In the genomic region with DNA sequence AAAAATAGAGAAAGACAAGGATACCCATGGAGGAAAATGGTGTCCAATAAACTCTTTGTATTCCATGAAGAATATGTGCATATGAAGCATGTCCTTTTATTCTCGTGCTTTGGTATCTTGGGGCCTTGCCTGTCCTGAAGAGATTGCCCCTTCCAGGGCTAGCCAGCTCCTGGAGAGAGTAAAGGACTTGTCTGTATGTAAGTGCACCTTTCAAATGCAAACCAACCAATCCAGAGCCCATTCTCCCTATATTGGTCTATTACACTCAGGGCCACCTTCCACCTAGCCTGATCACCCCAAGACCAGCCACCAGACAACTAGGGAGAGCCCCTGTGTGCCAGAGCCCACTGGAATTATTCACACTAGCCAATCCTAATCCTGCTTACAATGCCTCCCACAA, we compare ENCODE assay signal across 31 cellular contexts.
"Had no signal": no experiment of that assay in that cellular context is flagged by ENCODE, and none has a peak within 500 bp of the region (broad histone marks: within the 10 kb centered on the region; RNA-seq: fewer than 3 reads in every experiment).

No MANE protein-coding gene starts in this region.

- H3K4me3 ChIP-seq: breast epithelium, gastroesophageal sphincter, pancreas, prostate gland, skin epidermis, thyroid gland, upper lobe of left lung, vagina had no signal

- ATAC-seq: activated CD8-positive, alpha-beta T cell treated with anti-CD3 and anti-CD28 coated beads for 36 hours; activated naive CD4-positive, alpha-beta T cell treated with anti-CD3 and anti-CD28 coated beads, Interleukin-2, amount 50 U/mL, for 72 hours; gastroesophageal sphincter; left cardiac atrium; left ventricle myocardium superior; naive thymus-derived CD4-positive, alpha-beta T cell; pancreas; sciatic nerve; stimulated activated naive CD8-positive, alpha-beta T cell treated with anti-CD3 and anti-CD28 coated beads, Interleukin-15, amount 100 ng/mL, for 72 hours; T-helper 17 cell had no signal

- H3K4me1 Mint-ChIP-seq: central memory CD8-positive, alpha-beta T cell; stimulated activated naive CD8-positive, alpha-beta T cell treated with anti-CD3 and anti-CD28 coated beads, Interleukin-15, amount 100 ng/mL, for 72 hours; T-helper 17 cell had no signal

- H3K4me1 ChIP-seq: breast epithelium, pancreas, prostate gland, thyroid gland, vagina had no signal

- H3K9me3 ChIP-seq: breast epithelium, gastroesophageal sphincter, pancreas, prostate gland, thyroid gland, upper lobe of left lung, vagina had no signal

- DNase-seq: activated CD4-positive, alpha-beta T cell treated with anti-CD3 and anti-CD28 coated beads, Interleukin-2, amount 50 U/mL, for 1 hour; activated CD8-positive, alpha-beta T cell treated with anti-CD3 and anti-CD28 coated beads for 36 hours; activated naive CD4-positive, alpha-beta T cell; activated T-cell treated with anti-CD3 and anti-CD28 coated beads, Interleukin-2, amount 50 U/mL, for 48 hours; dermis blood vessel endothelial cell; effector memory CD4-positive, alpha-beta T cell; head of caudate nucleus; hippocampal formation; left cardiac atrium; left ventricle myocardium superior; naive thymus-derived CD4-positive, alpha-beta T cell; nucleus accumbens; pancreas; retina; stimulated activated CD4-positive, alpha-beta T cell treated with anti-CD3 and anti-CD28 coated beads, Interleukin-12 subunit alpha, Interleukin-12 subunit beta, amount 100 ng/mL, for 4 hours; stimulated activated CD4-positive, alpha-beta T cell treated with anti-CD3 and anti-CD28 coated beads, Interleukin-4, amount 100 ng/mL, for 1 hour; stimulated activated naive CD8-positive, alpha-beta T cell treated with anti-CD3 and anti-CD28 coated beads, Interleukin-15, amount 100 ng/mL, for 72 hours; substantia nigra; T-helper 17 cell; T1000; thyroid gland; upper lobe of left lung; WERI-Rb-1 had no signal

- H3K27me3 Mint-ChIP-seq: activated CD8-positive, alpha-beta T cell treated with anti-CD3 and anti-CD28 coated beads for 36 hours; central memory CD8-positive, alpha-beta T cell; stimulated activated naive CD8-positive, alpha-beta T cell treated with anti-CD3 and anti-CD28 coated beads, Interleukin-15, amount 100 ng/mL, for 72 hours; T-helper 17 cell had no signal

- H3K36me3 ChIP-seq: breast epithelium, gastroesophageal sphincter, pancreas, prostate gland, thyroid gland, upper lobe of left lung, vagina, WERI-Rb-1 had no signal

- H3K4me3 Mint-ChIP-seq: activated CD8-positive, alpha-beta T cell treated with anti-CD3 and anti-CD28 coated beads for 36 hours; central memory CD8-positive, alpha-beta T cell; naive thymus-derived CD4-positive, alpha-beta T cell; stimulated activated naive CD8-positive, alpha-beta T cell treated with anti-CD3 and anti-CD28 coated beads, Interleukin-15, amount 100 ng/mL, for 72 hours; T-helper 17 cell had no signal

- H3K27me3 ChIP-seq: breast epithelium, gastroesophageal sphincter, pancreas, thyroid gland, upper lobe of left lung, vagina had no signal

- H3K27ac Mint-ChIP-seq: activated CD8-positive, alpha-beta T cell treated with anti-CD3 and anti-CD28 coated beads for 36 hours; activated naive CD4-positive, alpha-beta T cell treated with anti-CD3 and anti-CD28 coated beads, Interleukin-2, amount 50 U/mL, for 72 hours; naive thymus-derived CD4-positive, alpha-beta T cell; stimulated activated naive CD8-positive, alpha-beta T cell treated with anti-CD3 and anti-CD28 coated beads, Interleukin-15, amount 100 ng/mL, for 72 hours; T-helper 17 cell had no signal

- H3K27ac ChIP-seq: breast epithelium, gastroesophageal sphincter, pancreas, prostate gland, skin epidermis, thyroid gland, upper lobe of left lung, vagina, WERI-Rb-1 had no signal

- H3K9me3 Mint-ChIP-seq: central memory CD8-positive, alpha-beta T cell had no signal
